In the genomic region with DNA sequence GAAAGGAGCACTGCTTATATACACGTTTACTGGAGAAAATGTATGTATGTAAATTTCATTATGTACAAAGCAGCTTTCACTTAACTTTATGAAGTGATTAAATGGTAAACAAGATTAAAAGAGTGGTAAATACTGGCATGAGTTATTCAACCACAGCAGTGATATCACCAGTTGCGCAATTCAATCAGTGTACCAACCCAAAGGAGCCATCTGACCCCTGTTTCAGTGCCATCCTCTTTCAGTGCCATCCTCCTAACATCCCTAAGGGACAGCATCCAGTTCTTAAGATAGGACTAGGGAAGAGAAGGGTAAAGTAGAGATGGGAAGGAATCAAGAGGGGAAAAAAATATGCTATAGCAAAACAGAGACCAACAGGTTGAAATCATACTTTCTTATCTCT, we compare ENCODE assay signal across 1 cellular context.
TF ChIP-seq lines count a peak whose summit lies in the region.

No MANE protein-coding gene starts in this region.

TF ChIP-seq in H1, 55 proteins besides CTCF, POLR2A, EP300 and RAD21:
- TF ChIP-seq ATF3 (IDR thresholded peaks at IDR 0.05; ENCODE audit: insufficient read depth, low read depth, low read length) (no peak), BACH1 (IDR thresholded peaks at IDR 0.05; ENCODE audit: low read length) (no peak), NANOG (IDR thresholded peaks at IDR 0.05; ENCODE audit: insufficient read depth, low read depth, low read length, poor library complexity, severe bottlenecking) (no peak), CEBPB (IDR thresholded peaks at IDR 0.05; ENCODE audit: low read depth, low read length) (peak; percentile 84), NRF1 (IDR thresholded peaks at IDR 0.05; ENCODE audit: low read depth, low read length) (no peak)
TF ChIP-seq in H1: peak in this region for 1.
